In genomic region chr4:85928775-85929585, GRCh38 we compare ENCODE assay signal across 9 cellular contexts.
DNase-seq lines count a peak whose midpoint lies in the region; ATAC-seq lines count a peak whose summit lies in the region.
"Had no signal": no experiment of that assay in that cellular context is flagged by ENCODE, and none has a peak within 500 bp of the region (broad histone marks: within the 10 kb centered on the region; RNA-seq: fewer than 3 reads in every experiment).

No MANE protein-coding gene starts in this region.

- DNase-seq in DMS79 treated with DMSO at 0.1 percent for 48 hours (lab: John Stamatoyannopoulos, UW) (peak; percentile 7), DMS79 (lab: John Stamatoyannopoulos, UW) (no peak), fibroblast of peridontal ligament (ENCODE audit: extremely low read depth) (peak; percentile 29), NCI-H82 (lab: John Stamatoyannopoulos, UW) (no peak), cerebellum (ENCODE audit: low spot score) (no peak)
- peak; percentile 21 for DNase-seq in stimulated activated naive B cell treated with anti-CD40 and anti-IgM and Interleukin-4, amounts not matched to agents 10 μg/mL and 1 μg/mL and 100 μg/mL, for 72 hours
- DNase-seq in activated CD8-positive, alpha-beta memory T cell treated with anti-CD3 and anti-CD28 coated beads, Interleukin-2, amount 50 U/mL, for 4 hours = no peak
- DNase-seq: 8988T had no signal

- peaks cover 2% of the 10 kb centered on the region for H3K36me3 Mint-ChIP-seq in IgD-negative memory B cell
- peaks cover 0 to 13% of the 10 kb centered on the region in 2 donors for H3K36me3 Mint-ChIP-seq in stimulated activated naive B cell treated with anti-CD40 and anti-IgM and Interleukin-4, amounts not matched to agents 10 μg/mL and 1 μg/mL and 100 μg/mL, for 72 hours

- peak overlapping the region in 2 of 3 donors; percentile 68 to 88 for H3K27ac Mint-ChIP-seq in IgD-negative memory B cell
- peak overlapping the region; percentile 7 for H3K27ac Mint-ChIP-seq in stimulated activated naive B cell treated with anti-CD40 and anti-IgM and Interleukin-4, amounts not matched to agents 10 μg/mL and 1 μg/mL and 100 μg/mL, for 72 hours

- H3K27me3 Mint-ChIP-seq in IgD-negative memory B cell = no peaks in the 10 kb centered on the region
- H3K27me3 Mint-ChIP-seq in stimulated activated naive B cell treated with anti-CD40 and anti-IgM and Interleukin-4, amounts not matched to agents 10 μg/mL and 1 μg/mL and 100 μg/mL, for 72 hours = no peaks in the 10 kb centered on the region

- peak; percentile 94 to 95 for ATAC-seq in stimulated activated naive B cell treated with anti-CD40 and anti-IgM and Interleukin-4, amounts not matched to agents 10 μg/mL and 1 μg/mL and 100 μg/mL, for 72 hours (replicated peaks)

- H3K9me3 Mint-ChIP-seq in IgD-negative memory B cell = no peaks in the 10 kb centered on the region
- H3K9me3 Mint-ChIP-seq in stimulated activated naive B cell treated with anti-CD40 and anti-IgM and Interleukin-4, amounts not matched to agents 10 μg/mL and 1 μg/mL and 100 μg/mL, for 72 hours = no peaks in the 10 kb centered on the region

- peak overlapping the region in 3 of 4 donors; percentile 34 to 50 (median 48) for H3K4me3 Mint-ChIP-seq in IgD-negative memory B cell
- H3K4me3 Mint-ChIP-seq in stimulated activated naive B cell treated with anti-CD40 and anti-IgM and Interleukin-4, amounts not matched to agents 10 μg/mL and 1 μg/mL and 100 μg/mL, for 72 hours = peak overlapping the region; percentile 70 to 75

- H3K4me1 Mint-ChIP-seq in IgD-negative memory B cell = peaks cover 19 to 32% (median 29%) of the 10 kb centered on the region in 3 donors
- H3K4me1 Mint-ChIP-seq in stimulated activated naive B cell treated with anti-CD40 and anti-IgM and Interleukin-4, amounts not matched to agents 10 μg/mL and 1 μg/mL and 100 μg/mL, for 72 hours = peaks cover 34 to 36% of the 10 kb centered on the region in 2 donors

Comparison
In these comparisons a context has a peak if more than half of its experiments do, and no peak if none do; other contexts are left out.
1. DNase-seq: peak in DMS79 treated with DMSO at 0.1 percent for 48 hours (single experiment), fibroblast of peridontal ligament (single experiment) and stimulated activated naive B cell treated with anti-CD40 and anti-IgM and Interleukin-4, amounts not matched to agents 10 μg/mL and 1 μg/mL and 100 μg/mL, for 72 hours (single experiment); none in DMS79 (single experiment), activated CD8-positive, alpha-beta memory T cell treated with anti-CD3 and anti-CD28 coated beads, Interleukin-2, amount 50 U/mL, for 4 hours (single experiment), NCI-H82 (single experiment) and cerebellum (single experiment).